Comparison of ENCODE assay signal across 1 cellular context in genomic region chr11:46745995-46746394, GRCh38.
TF ChIP-seq lines count a peak whose summit lies in the region.

No MANE protein-coding gene starts in this region.

TF ChIP-seq in HepG2, 621 proteins besides CTCF, POLR2A, EP300 and RAD21:
- TF ChIP-seq HIC2 (CRISPR knock-in tag; IDR thresholded peaks at IDR 0.05; ENCODE audit: low read depth) (no peak), RBM22 (optimal IDR thresholded peaks at IDR 0.05; ENCODE audit: low read length) (peak; percentile 97), RBFOX2 (IDR thresholded peaks at IDR 0.05; ENCODE audit: low read depth, low read length) (peak; percentile 52), CREB1 (IDR thresholded peaks at IDR 0.05) (no peak), CREB1 (CRISPR knock-in tag; IDR thresholded peaks at IDR 0.05) (0 out of 2 replicates have a peak, but pooled peaks have one; percentile 12), AGO1 (IDR thresholded peaks at IDR 0.05; ENCODE audit: low read depth, low read length, poor library complexity, severe bottlenecking) (peak; percentile 71), NR2F6 (IDR thresholded peaks at IDR 0.05) (no peak), NR2F6 (CRISPR knock-in tag; IDR thresholded peaks at IDR 0.05) (no peak), POLR2G (IDR thresholded peaks at IDR 0.05; ENCODE audit: low read depth, low read length) (peak; percentile 48), NONO (IDR thresholded peaks at IDR 0.05) (no peak), NONO (CRISPR knock-in tag; conservative IDR thresholded peaks at IDR 0.05) (0 out of 2 replicates have a peak, but pooled peaks have one; percentile 29), GATAD1 (CRISPR knock-in tag; IDR thresholded peaks at IDR 0.05) (no peak), SIN3A (IDR thresholded peaks at IDR 0.05; ENCODE audit: borderline replicate concordance, low read depth, low read length) (0 out of 2 replicates have a peak, but pooled peaks have one; percentile 1), ZC3H13 (CRISPR knock-in tag; IDR thresholded peaks at IDR 0.05) (0 out of 2 replicates have a peak, but pooled peaks have one; percentile 2), ZNF773 (CRISPR knock-in tag; IDR thresholded peaks at IDR 0.05; ENCODE audit: borderline replicate concordance) (no peak), POLR2AphosphoS5 (IDR thresholded peaks at IDR 0.05; ENCODE audit: low read depth, low read length) (peak; percentile 54), AHDC1 (CRISPR knock-in tag; IDR thresholded peaks at IDR 0.05; ENCODE audit: borderline replicate concordance) (no peak)
